Comparison of ENCODE assay signal across 21 cellular contexts in the genomic region with DNA sequence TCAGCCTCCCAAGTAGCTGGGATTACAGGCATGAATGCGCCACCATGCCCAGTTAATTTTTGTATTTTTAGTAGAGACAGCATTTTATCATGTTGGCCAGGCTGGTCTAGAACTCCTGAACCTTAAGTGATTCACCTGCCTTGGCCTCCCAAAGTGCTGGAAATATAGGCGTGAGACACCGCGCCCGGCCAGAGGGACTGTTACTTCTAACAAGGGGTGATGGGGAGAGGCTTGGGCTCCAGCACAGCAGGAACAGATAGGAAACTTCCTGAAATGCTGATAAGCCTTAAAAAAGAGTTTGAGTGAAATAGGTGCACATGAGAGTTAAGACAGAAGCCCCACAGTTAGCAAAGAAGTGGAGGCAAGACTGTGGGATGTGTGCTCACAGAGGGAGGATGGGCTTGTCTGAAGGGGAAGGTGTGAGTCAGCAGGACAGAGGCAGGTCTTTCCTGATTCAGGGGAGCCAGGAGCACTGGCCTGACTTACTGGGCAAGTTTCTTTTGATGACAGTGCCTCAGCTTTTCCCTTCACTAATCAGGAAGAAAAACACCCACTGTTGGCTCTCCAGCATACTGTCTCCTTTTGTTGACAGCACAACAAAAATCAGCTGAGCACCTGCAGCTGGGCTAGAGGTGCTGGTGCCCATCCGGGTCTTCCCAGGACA.
DNase-seq lines count a peak whose midpoint lies in the region; ATAC-seq, FAIRE-seq and TF ChIP-seq lines count a peak whose summit lies in the region.
"Had no signal": no experiment of that assay in that cellular context is flagged by ENCODE, and none has a peak within 500 bp of the region (broad histone marks: within the 10 kb centered on the region; RNA-seq: fewer than 3 reads in every experiment).

No MANE protein-coding gene starts in this region.

- H3K4me1 ChIP-seq in endodermal cell (ENCODE audit: control insufficient read depth, insufficient read depth, low read length) = peaks cover 6% of the 10 kb centered on the region
- no peaks in the 10 kb centered on the region for H3K4me1 ChIP-seq in left lung
- no peaks in the 10 kb centered on the region for H3K4me1 ChIP-seq in naive thymus-derived CD4-positive, alpha-beta T cell (ENCODE audit: control insufficient read depth in 2 of 2, insufficient read depth in 2 of 2, low read length in 2 of 2)
- H3K4me1 ChIP-seq: SJCRH30, upper lobe of left lung had no signal

- no peaks in the 10 kb centered on the region for H3K36me3 ChIP-seq in endodermal cell (ENCODE audit: control insufficient read depth, insufficient read depth, low read length)
- no peaks in the 10 kb centered on the region for H3K36me3 ChIP-seq in left lung
- no peaks in the 10 kb centered on the region for H3K36me3 ChIP-seq in naive thymus-derived CD4-positive, alpha-beta T cell (ENCODE audit: control insufficient read depth in 2 of 3, insufficient read depth in 3 of 3, low read length in 3 of 3)
- H3K36me3 ChIP-seq: SJCRH30, upper lobe of left lung had no signal

- intact Hi-C loops in left lung (cut with DNase I) = no loop called here
- intact Hi-C loops in naive thymus-derived CD4-positive, alpha-beta T cell (cut with micrococcal nuclease) = no loop called here

- no peak overlapping the region for H3K9ac ChIP-seq in endodermal cell (ENCODE audit: extremely low read depth, low read length, poor library complexity, severe bottlenecking)

- DNase-seq in Caki2 (ENCODE audit: low read depth) (peak; percentile 18), LNCaP clone FGC (ENCODE audit: low read depth) (peak; percentile 42), endodermal cell (peak; percentile 41), left lung (no peak), frontal cortex (ENCODE audit: low spot score in 2 of 2) (no peak), GM19240 (ENCODE audit: insufficient read length, low spot score) (no peak)
- DNase-seq in naive thymus-derived CD4-positive, alpha-beta T cell = no peak
- DNase-seq: activated CD4-positive, CD25-positive, alpha-beta regulatory T cell; activated gamma-delta T cell treated with Interleukin-2 at 50 U/mL for 16 hours; amygdala; central memory CD4-positive, alpha-beta T cell; H9; KBM-7; left colon; NCI-H1048; NCI-H2029 treated with DMSO at 0.1 percent for 48 hours; NCI-H510A treated with DMSO at 0.1 percent for 48 hours; SJCRH30; stimulated activated naive CD4-positive, alpha-beta T cell treated with Interleukin-2 at 50 U/mL for 16 hours; T-helper 2 cell; upper lobe of left lung had no signal

- no peaks in the 10 kb centered on the region for H3K36me3 Mint-ChIP-seq in endodermal cell (ENCODE audit: low read depth)
- H3K36me3 Mint-ChIP-seq in naive thymus-derived CD4-positive, alpha-beta T cell = no peaks in the 10 kb centered on the region

- H3K27me3 Mint-ChIP-seq in endodermal cell (ENCODE audit: insufficient read depth) = peaks cover 1% of the 10 kb centered on the region
- peaks cover 7 to 42% (median 17%) of the 10 kb centered on the region in 5 donors for H3K27me3 Mint-ChIP-seq in naive thymus-derived CD4-positive, alpha-beta T cell

- WGBS in endodermal cell (ENCODE audit: insufficient coverage in 1 of 2, insufficient read length in 1 of 2), 2 experiments = 82 to 92% methylated on average over 5 to 6 of the region's 6 CpGs

- H3K9me3 ChIP-seq in endodermal cell (ENCODE audit: control insufficient read depth, low read length) (no peaks in the 10 kb centered on the region), left lung (peaks cover 0 to 7% of the 10 kb centered on the region in 2 donors)
- H3K9me3 ChIP-seq in naive thymus-derived CD4-positive, alpha-beta T cell (ENCODE audit: control insufficient read depth in 2 of 3, low read length in 3 of 3) = no peaks in the 10 kb centered on the region
- H3K9me3 ChIP-seq: upper lobe of left lung had no signal

- H3K9me3 Mint-ChIP-seq in endodermal cell = peaks cover 9% of the 10 kb centered on the region
- H3K9me3 Mint-ChIP-seq in naive thymus-derived CD4-positive, alpha-beta T cell = peaks cover 0 to 9% (median 0%) of the 10 kb centered on the region in 11 donors

- CTCF ChIA-PET in naive thymus-derived CD4-positive, alpha-beta T cell (lab: Charles Lee) = interaction anchor here (0.6 to 1.5 kb wide), 2 partner anchors 10 to 201 kb away, joined by 3 to 7 read pairs; no protein-coding TSS in a partner anchor

- in situ Hi-C loops in Caki2 (cut with HindIII; ENCODE audit: low pct_unique_long_range_greater_than_20kb, low sequenced_read_pairs) = no loop called here

- H3K4me3 Mint-ChIP-seq in endodermal cell = no peak overlapping the region
- no peak overlapping the region for H3K4me3 Mint-ChIP-seq in naive thymus-derived CD4-positive, alpha-beta T cell
- H3K4me3 Mint-ChIP-seq: H9 had no signal

- H3K27me3 ChIP-seq in endodermal cell (ENCODE audit: control insufficient read depth, insufficient read depth, low read length, poor library complexity, severe bottlenecking) (no peaks in the 10 kb centered on the region), left lung (no peaks in the 10 kb centered on the region)
- no peaks in the 10 kb centered on the region for H3K27me3 ChIP-seq in naive thymus-derived CD4-positive, alpha-beta T cell (ENCODE audit: control insufficient read depth in 2 of 2, insufficient read depth in 2 of 2, low read length in 2 of 2)
- H3K27me3 ChIP-seq: SJCRH30, upper lobe of left lung had no signal

- peak; percentile 50 for ATAC-seq in left lung
- no peak for ATAC-seq in naive thymus-derived CD4-positive, alpha-beta T cell
- ATAC-seq: left colon had no signal

- no peak overlapping the region for H3K4me3 ChIP-seq in LNCaP clone FGC (ENCODE audit: low read depth, low read length)
- H3K4me3 ChIP-seq in endodermal cell (ENCODE audit: low read length) = no peak overlapping the region
- no peak overlapping the region for H3K4me3 ChIP-seq in left lung
- H3K4me3 ChIP-seq in naive thymus-derived CD4-positive, alpha-beta T cell (ENCODE audit: low read length) = no peak overlapping the region
- H3K4me3 ChIP-seq: SJCRH30, upper lobe of left lung had no signal

- no peak overlapping the region for H3K27ac ChIP-seq in endodermal cell (ENCODE audit: low read depth, low read length)
- no peak overlapping the region for H3K27ac ChIP-seq in left lung
- H3K27ac ChIP-seq in naive thymus-derived CD4-positive, alpha-beta T cell (ENCODE audit: low read depth, low read length) = no peak overlapping the region
- H3K27ac ChIP-seq: SJCRH30, upper lobe of left lung had no signal

- TF ChIP-seq CTCF in LNCaP clone FGC (IDR thresholded peaks at IDR 0.05; ENCODE audit: control insufficient read depth, extremely low read depth, insufficient read depth) (no peak), endodermal cell (conservative IDR thresholded peaks at IDR 0.05) (no peak), left lung (IDR thresholded peaks at IDR 0.05) (no peak)

- H3K4me1 Mint-ChIP-seq in endodermal cell = peaks cover 13% of the 10 kb centered on the region
- peaks cover 0 to 4% (median 0%) of the 10 kb centered on the region in 7 donors for H3K4me1 Mint-ChIP-seq in naive thymus-derived CD4-positive, alpha-beta T cell

- H3K27ac Mint-ChIP-seq in endodermal cell = no peak overlapping the region
- no peak overlapping the region for H3K27ac Mint-ChIP-seq in naive thymus-derived CD4-positive, alpha-beta T cell
- H3K27ac Mint-ChIP-seq: H9 had no signal

- FAIRE-seq in frontal cortex (lab: Jason Lieb, UNC) = no peak

- POLR2A ChIA-PET in naive thymus-derived CD4-positive, alpha-beta T cell (lab: Charles Lee) = no interaction called here

Comparison
In these comparisons a context has a peak if more than half of its experiments do, and no peak if none do; other contexts are left out.
1. DNase-seq: peak in Caki2 (single experiment), LNCaP clone FGC (single experiment) and endodermal cell (single experiment); none in left lung (0 of 2), naive thymus-derived CD4-positive, alpha-beta T cell (0 of 9), frontal cortex (0 of 2) and GM19240 (single experiment).